ENCODE assay signal across 7 cellular contexts in genomic region chr6:142945071-142945445, GRCh38. TPM values are rescaled to one million over a fixed set of nuclear protein-coding genes. Genes with fewer than 3 reads are reported as not detected.
DNase-seq lines count a peak whose midpoint lies in the region; ATAC-seq and TF ChIP-seq lines count a peak whose summit lies in the region.

TSS of gene HIVEP2 (minus strand) at chr6:142945176. CDS start at chr6:142774738, 170,438 bp downstream.

- peak within 1 kb of the TSS; percentile 96 for H3K27ac ChIP-seq in endodermal cell (ENCODE audit: low read depth, low read length)

- H3K9me3 ChIP-seq in endodermal cell (ENCODE audit: control insufficient read depth, low read length) = no peaks in the 10 kb centered on the region

- no peaks in the 10 kb centered on the region for H3K4me1 ChIP-seq in endodermal cell (ENCODE audit: control insufficient read depth, insufficient read depth, low read length)

- H3K36me3 Mint-ChIP-seq in endodermal cell (ENCODE audit: low read depth) = no peaks in the 10 kb centered on the region

- peak within 1 kb of the TSS; percentile 84 for H3K4me3 Mint-ChIP-seq in endodermal cell

- peak; percentile 19 for ATAC-seq in GM18520 (IDR thresholded peaks at IDR 0.05; ENCODE audit: unreplicated experiment)
- ATAC-seq in HG02981 (IDR thresholded peaks at IDR 0.05; ENCODE audit: unreplicated experiment) = peak; percentile 14

- H3K36me3 ChIP-seq in endodermal cell (ENCODE audit: control insufficient read depth, insufficient read depth, low read length) = no peaks in the 10 kb centered on the region

- peak within 1 kb of the TSS; percentile 82 for H3K9ac ChIP-seq in endodermal cell (ENCODE audit: extremely low read depth, low read length, poor library complexity, severe bottlenecking)

- no peak for TF ChIP-seq CTCF in endodermal cell (conservative IDR thresholded peaks at IDR 0.05)

- peaks cover 37% of the 10 kb centered on the region for H3K27me3 Mint-ChIP-seq in endodermal cell (ENCODE audit: insufficient read depth)

- peaks cover 55% of the 10 kb centered on the region for H3K27me3 ChIP-seq in endodermal cell (ENCODE audit: control insufficient read depth, insufficient read depth, low read length, poor library complexity, severe bottlenecking)

- 0% methylated on average over 46 of the region's 46 CpGs; no CpG with 5 or more reads in 1 of the 2 experiments for WGBS in endodermal cell (ENCODE audit: insufficient coverage in 1 of 2, insufficient read length in 1 of 2), 2 experiments

- H3K4me1 Mint-ChIP-seq in endodermal cell = peaks cover 16% of the 10 kb centered on the region

- H3K9me3 Mint-ChIP-seq in endodermal cell = no peaks in the 10 kb centered on the region

- peak within 1 kb of the TSS; percentile 91 for H3K27ac Mint-ChIP-seq in endodermal cell

- H3K4me3 ChIP-seq in endodermal cell (ENCODE audit: low read length) = peak within 1 kb of the TSS; percentile 89

- DNase-seq in NCI-H82 treated with DMSO at 0.1 percent for 48 hours (lab: John Stamatoyannopoulos, UW; ENCODE audit: unreplicated experiment) (peak; percentile 35), endodermal cell (peak; percentile 93), midbrain (lab: John Stamatoyannopoulos, UW) (peak; percentile 75)
- DNase-seq in activated CD8-positive, alpha-beta memory T cell treated with anti-CD3 and anti-CD28 coated beads, Interleukin-2, amount 50 U/mL, for 24 hours (ENCODE audit: extremely low read depth) = peak; percentile 78
- DNase-seq in stimulated activated CD8-positive, alpha-beta memory T cell treated with anti-CD3 and anti-CD28 coated beads, Interleukin-4, amount 100 ng/mL, for 1 hour (ENCODE audit: low read depth in 2 of 2, low spot score in 1 of 2) = peak; percentile 74 to 76

RNA-seq across cellular contexts. Expression of gene HIVEP2, which starts in this region (rescaled TPM):
- 1 to 10 TPM; 1.7 to 2.4 TPM for total RNA-seq in endodermal cell
- 4.1 TPM for polyA plus RNA-seq in endodermal cell (2013, experiment 1 of 2)
- 6.1 TPM for polyA plus RNA-seq in endodermal cell (2013, experiment 2 of 2)

Comparison
In these comparisons a context has a peak if more than half of its experiments do, and no peak if none do; other contexts are left out.
1. Peak in every context shown above with its lines: DNase-seq, ATAC-seq, H3K4me3 ChIP-seq and H3K27ac ChIP-seq.
2. DNase-seq: peak in every context shown above with its lines; median percentile 93 in endodermal cell; 78 in activated CD8-positive, alpha-beta memory T cell treated with anti-CD3 and anti-CD28 coated beads, Interleukin-2, amount 50 U/mL, for 24 hours; 75 in midbrain; 75 in stimulated activated CD8-positive, alpha-beta memory T cell treated with anti-CD3 and anti-CD28 coated beads, Interleukin-4, amount 100 ng/mL, for 1 hour; 35 in NCI-H82 treated with DMSO at 0.1 percent for 48 hours.